Comparison of ENCODE assay signal across 17 cellular contexts in genomic region chr6:27777614-27778355, GRCh38.
DNase-seq lines count a peak whose midpoint lies in the region; ATAC-seq and TF ChIP-seq lines count a peak whose summit lies in the region.
"Had no signal": no experiment of that assay in that cellular context is flagged by ENCODE, and none has a peak within 500 bp of the region (broad histone marks: within the 10 kb centered on the region; RNA-seq: fewer than 3 reads in every experiment).

No MANE protein-coding gene starts in this region.

- WGBS in HUES64: 33% methylated on average over 9 of the region's 11 CpGs
- 65 to 78% (median 66%) methylated on average over 11 of the region's 11 CpGs for WGBS in psoas muscle, 3 donors

- peak overlapping the region; percentile 71 for H3K4me3 Mint-ChIP-seq in WTC11
- H3K4me3 Mint-ChIP-seq: natural killer cell had no signal

- H3K27ac Mint-ChIP-seq in WTC11: peak overlapping the region; percentile 30
- H3K27ac Mint-ChIP-seq: natural killer cell had no signal

- TF ChIP-seq CTCF in WTC11 (IDR thresholded peaks at IDR 0.05) (no peak), psoas muscle (IDR thresholded peaks at IDR 0.05) (no peak), Peyer's patch (IDR thresholded peaks at IDR 0.05) (no peak)

- peaks cover 91% of the 10 kb centered on the region for H3K27me3 Mint-ChIP-seq in WTC11 (ENCODE audit: low read depth)

- intact Hi-C loops in psoas muscle (cut with DNase I): no loop called here

- H3K4me1 Mint-ChIP-seq in WTC11: peaks cover 20% of the 10 kb centered on the region
- H3K4me1 Mint-ChIP-seq: natural killer cell had no signal

- peak overlapping the region; percentile 58 for H3K9ac ChIP-seq in HUES64 (ENCODE audit: low read depth, low read length)
- peak overlapping the region; percentile 14; the same call in 1 of the 2 replicates for H3K9ac ChIP-seq in iPS-20b (ENCODE audit: low read depth, low read length)
- H3K9ac ChIP-seq: BLaER1 had no signal

- POLR2A ChIA-PET in WTC11 (lab: Charles Lee): no interaction called here

- peaks cover 13% of the 10 kb centered on the region for H3K36me3 Mint-ChIP-seq in WTC11
- H3K36me3 Mint-ChIP-seq: natural killer cell had no signal

- H3K9me3 ChIP-seq in HUES64 (ENCODE audit: insufficient read depth, low read depth, low read length) (no peaks in the 10 kb centered on the region), iPS-20b (ENCODE audit: insufficient read depth, low read depth, low read length) (no peaks in the 10 kb centered on the region), psoas muscle (no peaks in the 10 kb centered on the region), Peyer's patch (no peaks in the 10 kb centered on the region)
- H3K9me3 ChIP-seq: BLaER1, suprapubic skin had no signal

- H3K27ac ChIP-seq in HUES64 (ENCODE audit: low read depth, low read length) (no peak overlapping the region), iPS-20b (ENCODE audit: low read length) (no peak overlapping the region), psoas muscle (no peak overlapping the region), Peyer's patch (no peak overlapping the region)
- H3K27ac ChIP-seq: BLaER1, HL-60, suprapubic skin, VCaP had no signal

- TF ChIP-seq POLR2A in Peyer's patch (IDR thresholded peaks at IDR 0.05): no peak

- peaks cover 2% of the 10 kb centered on the region; the same call in 1 of the 2 replicates for H3K4me1 ChIP-seq in HUES64 (ENCODE audit: insufficient read depth, low read length)
- peaks cover 3% of the 10 kb centered on the region; the same call in 1 of the 2 replicates for H3K4me1 ChIP-seq in iPS-20b (ENCODE audit: insufficient read depth, low read length)
- no peaks in the 10 kb centered on the region for H3K4me1 ChIP-seq in psoas muscle
- H3K4me1 ChIP-seq in Peyer's patch: peaks cover 0 to 5% (median 2%) of the 10 kb centered on the region in 4 donors
- H3K4me1 ChIP-seq: suprapubic skin had no signal

- H3K4me3 ChIP-seq in GM08714 (ENCODE audit: low read length) (peak overlapping the region; percentile 64), HUES64 (ENCODE audit: low read length) (peak overlapping the region; percentile 66), iPS-20b (ENCODE audit: low read length) (peak overlapping the region; percentile 55; the same call in 1 of the 2 replicates), psoas muscle (no peak overlapping the region), Peyer's patch (no peak overlapping the region)
- H3K4me3 ChIP-seq: BLaER1, suprapubic skin had no signal

- DNase-seq in WTC11 (ENCODE audit: low spot score) (peak; percentile 47), psoas muscle (no peak), Peyer's patch (no peak)
- DNase-seq: amygdala, foreskin melanocyte, natural killer cell, NCI-H1092 treated with DMSO at 0.1 percent for 48 hours, NCI-H524 treated with DMSO at 0.1 percent for 48 hours had no signal

- H3K9me3 Mint-ChIP-seq in WTC11: peaks cover 14% of the 10 kb centered on the region
- H3K9me3 Mint-ChIP-seq: natural killer cell had no signal

- CTCF ChIA-PET in WTC11 (lab: Charles Lee): interaction anchor here (0.8 to 1.0 kb wide), 2 partner anchors 18 to 25 kb away, joined by 5 to 6 read pairs; no protein-coding TSS in a partner anchor

- peak; percentile 57 for ATAC-seq in WTC11
- ATAC-seq in HG03045 (IDR thresholded peaks at IDR 0.05; ENCODE audit: unreplicated experiment): no peak
- ATAC-seq in psoas muscle: no peak
- ATAC-seq in esophagus mucosa: no peak
- ATAC-seq: natural killer cell had no signal

- H3K36me3 ChIP-seq in HUES64 (ENCODE audit: insufficient read depth, low read length): no peaks in the 10 kb centered on the region
- no peaks in the 10 kb centered on the region for H3K36me3 ChIP-seq in iPS-20b (ENCODE audit: insufficient read depth, low read depth, low read length)
- no peaks in the 10 kb centered on the region for H3K36me3 ChIP-seq in psoas muscle (ENCODE audit: insufficient read depth in 1 of 2, low read depth in 1 of 2)
- H3K36me3 ChIP-seq in Peyer's patch: no peaks in the 10 kb centered on the region
- H3K36me3 ChIP-seq: BLaER1, suprapubic skin had no signal

- peaks cover 45% of the 10 kb centered on the region for H3K27me3 ChIP-seq in HUES64 (ENCODE audit: insufficient read depth, low read length)
- H3K27me3 ChIP-seq in iPS-20b (ENCODE audit: insufficient read depth, low read length): peaks cover 33% of the 10 kb centered on the region
- no peaks in the 10 kb centered on the region for H3K27me3 ChIP-seq in psoas muscle (ENCODE audit: insufficient read depth in 3 of 3, low read length in 2 of 3)
- H3K27me3 ChIP-seq in Peyer's patch: no peaks in the 10 kb centered on the region
- H3K27me3 ChIP-seq: BLaER1 had no signal

TF ChIP-seq in WTC11, 78 proteins besides CTCF, POLR2A, EP300 and RAD21:
- peak; percentile 84 for TF ChIP-seq FOXP4 (CRISPR knock-in tag; IDR thresholded peaks at IDR 0.05)
- 0 out of 2 replicates have a peak, but pooled peaks have one; percentile 24 for TF ChIP-seq FOXK1 (CRISPR knock-in tag; IDR thresholded peaks at IDR 0.05)
- no peak for TF ChIP-seq AFF4 (CRISPR knock-in tag; IDR thresholded peaks at IDR 0.05; ENCODE audit: borderline replicate concordance)

Comparison
In these comparisons a context has a peak if more than half of its experiments do, and no peak if none do; other contexts are left out.
1. H3K4me3 ChIP-seq: peak in GM08714 (single experiment), HUES64 (single experiment) and iPS-20b (single experiment); none in psoas muscle (single experiment) and Peyer's patch (0 of 4).